23 cellular contexts compared by ENCODE assay signal in genomic region chr12:89267404-89267803, GRCh38.
"Had no signal": no experiment of that assay in that cellular context is flagged by ENCODE, and none has a peak within 500 bp of the region (broad histone marks: within the 10 kb centered on the region; RNA-seq: fewer than 3 reads in every experiment).

No MANE protein-coding gene starts in this region.

- H3K27ac ChIP-seq: foreskin keratinocyte, stomach, transverse colon, uterus had no signal

- H3K9me3 Mint-ChIP-seq: natural killer cell treated with Interleukin-12 subunit alpha and Interleukin-12 subunit beta and Interleukin-15 and Interleukin-18, amount 100 ng/mL, for 72 hours had no signal

- H3K27me3 Mint-ChIP-seq: activated CD4-positive, alpha-beta memory T cell treated with anti-CD3 and anti-CD28 coated beads, Interleukin-2, amount 10 ng/mL, durations not matched to agents 7 days and 5 days; activated naive CD8-positive, alpha-beta T cell treated with anti-CD3 and anti-CD28 coated beads, Interleukin-2, amount 10 ng/mL, durations not matched to agents 7 days and 5 days; dendritic cell treated with granulocyte-macrophage colony-stimulating factor and Interleukin-4, amounts not matched to agents 40 ng/mL and 50 ng/mL, for 4 days; natural killer cell treated with Interleukin-12 subunit alpha and Interleukin-12 subunit beta and Interleukin-15 and Interleukin-18, amount 100 ng/mL, for 72 hours; T-helper 17 cell had no signal

- H3K9me3 ChIP-seq: stomach, transverse colon, uterus had no signal

- DNase-seq: activated B cell treated with CpG ODN at 0.5 μM for 24 hours; activated CD4-positive, alpha-beta memory T cell treated with anti-CD3 and anti-CD28 coated beads, Interleukin-2, amount 10 ng/mL, durations not matched to agents 7 days and 5 days; activated CD4-positive, alpha-beta T cell treated with anti-CD3 and anti-CD28 coated beads for 48 hours; activated effector memory CD4-positive, alpha-beta T cell treated with Interleukin-2 at 50 U/mL for 16 hours; activated naive CD4-positive, alpha-beta T cell treated with anti-CD3 and anti-CD28 coated beads for 36 hours; activated naive CD8-positive, alpha-beta T cell treated with anti-CD3 and anti-CD28 coated beads, Interleukin-2, amount 10 ng/mL, durations not matched to agents 7 days and 5 days; activated T-cell treated with anti-CD3 and anti-CD28 coated beads, Interleukin-2, amount 50 U/mL, for 72 hours; caudate nucleus; effector CD8-positive, alpha-beta T cell; foreskin keratinocyte; hypothalamus; nucleus accumbens; small intestine; stimulated activated CD4-positive, alpha-beta T cell treated with anti-CD3 and anti-CD28 coated beads, Interleukin-15, amount 100 ng/mL, for 24 hours; stomach; T-helper 17 cell; transverse colon; uterus had no signal

- H3K4me3 ChIP-seq: stomach, transverse colon, uterus had no signal

- H3K4me3 Mint-ChIP-seq: activated B cell treated with CpG ODN at 0.5 μM for 24 hours; activated CD4-positive, alpha-beta memory T cell treated with anti-CD3 and anti-CD28 coated beads, Interleukin-2, amount 10 ng/mL, durations not matched to agents 7 days and 5 days; activated naive CD4-positive, alpha-beta T cell treated with anti-CD3 and anti-CD28 coated beads for 36 hours; activated naive CD8-positive, alpha-beta T cell treated with anti-CD3 and anti-CD28 coated beads, Interleukin-2, amount 10 ng/mL, durations not matched to agents 7 days and 5 days; activated T-cell treated with anti-CD3 and anti-CD28 coated beads, Interleukin-2, amount 50 U/mL, for 72 hours; brain; natural killer cell treated with Interleukin-12 subunit alpha and Interleukin-12 subunit beta and Interleukin-15 and Interleukin-18, amount 100 ng/mL, for 72 hours; stimulated activated memory B cell treated with anti-CD40 and anti-IgM and Interleukin-4, amounts not matched to agents 10 μg/mL and 1 μg/mL and 100 μg/mL, for 72 hours; T-helper 17 cell had no signal

- H3K4me1 ChIP-seq: foreskin keratinocyte, uterus had no signal

- ATAC-seq: activated T-cell treated with anti-CD3 and anti-CD28 coated beads, Interleukin-2, amount 50 U/mL, for 72 hours; foreskin keratinocyte; natural killer cell treated with Interleukin-12 subunit alpha and Interleukin-12 subunit beta and Interleukin-15 and Interleukin-18, amount 100 ng/mL, for 72 hours; sciatic nerve; stimulated activated memory B cell treated with anti-CD40 and anti-IgM and Interleukin-4, amounts not matched to agents 10 μg/mL and 1 μg/mL and 100 μg/mL, for 72 hours; T-helper 17 cell had no signal

- H3K27ac Mint-ChIP-seq: activated B cell treated with CpG ODN at 0.5 μM for 24 hours; activated CD4-positive, alpha-beta memory T cell treated with anti-CD3 and anti-CD28 coated beads, Interleukin-2, amount 10 ng/mL, durations not matched to agents 7 days and 5 days; activated naive CD4-positive, alpha-beta T cell treated with anti-CD3 and anti-CD28 coated beads for 36 hours; activated naive CD8-positive, alpha-beta T cell treated with anti-CD3 and anti-CD28 coated beads, Interleukin-2, amount 10 ng/mL, durations not matched to agents 7 days and 5 days; activated T-cell treated with anti-CD3 and anti-CD28 coated beads, Interleukin-2, amount 50 U/mL, for 72 hours; brain; stimulated activated memory B cell treated with anti-CD40 and anti-IgM and Interleukin-4, amounts not matched to agents 10 μg/mL and 1 μg/mL and 100 μg/mL, for 72 hours; T-helper 17 cell had no signal

- H3K36me3 ChIP-seq: stomach, transverse colon, uterus had no signal

- H3K4me1 Mint-ChIP-seq: brain, T-helper 17 cell had no signal

- H3K36me3 Mint-ChIP-seq: brain; stimulated activated memory B cell treated with anti-CD40 and anti-IgM and Interleukin-4, amounts not matched to agents 10 μg/mL and 1 μg/mL and 100 μg/mL, for 72 hours had no signal

- H3K27me3 ChIP-seq: foreskin keratinocyte, stomach, transverse colon, uterus had no signal
